ENCODE assay signal across 8 cellular contexts in genomic region chrX:1657367-1658082, GRCh38. TPM values are rescaled to one million over a fixed set of nuclear protein-coding genes. Genes with fewer than 3 reads are reported as not detected.
DNase-seq lines count a peak whose midpoint lies in the region; TF ChIP-seq lines count a peak whose summit lies in the region.

No MANE protein-coding gene starts in this region.

- H4K20me1 ChIP-seq in GM23248 (ENCODE audit: insufficient read depth) (no peaks in the 10 kb centered on the region), MM.1S (ENCODE audit: insufficient read depth, low read length) (no peaks in the 10 kb centered on the region)

- no peak overlapping the region for H2BK5ac ChIP-seq in trophoblast cell (ENCODE audit: low read depth, low read length, poor library complexity)

- no peak overlapping the region for H2BK120ac ChIP-seq in trophoblast cell (ENCODE audit: insufficient read depth, low read length, poor library complexity)

- no peaks in the 10 kb centered on the region for H3K36me3 ChIP-seq in GM23248 (ENCODE audit: low read depth)
- no peaks in the 10 kb centered on the region for H3K36me3 ChIP-seq in effector memory CD4-positive, alpha-beta T cell (ENCODE audit: control insufficient read depth, insufficient read depth, low read length)
- no peaks in the 10 kb centered on the region for H3K36me3 ChIP-seq in trophoblast cell (ENCODE audit: control insufficient read depth in 1 of 2, insufficient read depth in 2 of 2, low read length in 2 of 2)
- no peaks in the 10 kb centered on the region for H3K36me3 ChIP-seq in MM.1S (replicated peaks; ENCODE audit: insufficient read depth, low read length)

- in situ Hi-C loops in GM23248 (cut with MboI): no loop called here

- H3K9me2 ChIP-seq in GM23248 (ENCODE audit: insufficient read depth): no peaks in the 10 kb centered on the region
- H3K9me2 ChIP-seq in MM.1S (replicated peaks; ENCODE audit: insufficient read depth, low read length): no peaks in the 10 kb centered on the region

- no peaks in the 10 kb centered on the region for H3K27me3 ChIP-seq in GM23248 (replicated peaks; ENCODE audit: insufficient read depth)
- H3K27me3 ChIP-seq in effector memory CD4-positive, alpha-beta T cell (replicated peaks; ENCODE audit: control insufficient read depth, insufficient read depth, low read length, poor library complexity, severe bottlenecking): no peaks in the 10 kb centered on the region
- no peaks in the 10 kb centered on the region for H3K27me3 ChIP-seq in trophoblast cell (ENCODE audit: insufficient read depth, low read length)
- no peaks in the 10 kb centered on the region for H3K27me3 ChIP-seq in MM.1S (replicated peaks; ENCODE audit: insufficient read depth, low read length)

- no peak overlapping the region for H3K4me3 ChIP-seq in GM23248
- peak overlapping the region; percentile 43 for H3K4me3 ChIP-seq in effector memory CD4-positive, alpha-beta T cell (ENCODE audit: insufficient read depth, low read depth, low read length, poor library complexity, severe bottlenecking)
- H3K4me3 ChIP-seq in trophoblast cell (ENCODE audit: low read depth, low read length): no peak overlapping the region
- H3K4me3 ChIP-seq in MM.1S (ENCODE audit: low read length): no peak overlapping the region

- no peak overlapping the region for H3K27ac ChIP-seq in GM23248
- H3K27ac ChIP-seq in effector memory CD4-positive, alpha-beta T cell (ENCODE audit: insufficient read depth, low read length, poor library complexity, severe bottlenecking): peak overlapping the region; percentile 76
- no peak overlapping the region for H3K27ac ChIP-seq in trophoblast cell (ENCODE audit: low read depth, low read length)
- no peak overlapping the region for H3K27ac ChIP-seq in MM.1S (ENCODE audit: low read length)

- WGBS in GM23248 (ENCODE audit: low coverage in 1 of 2, low lambda C conversion rate in 2 of 2, missing lambda C conversion rate in 2 of 2), 2 experiments: 5 to 8% methylated on average over 13 of the region's 13 CpGs
- WGBS in trophoblast cell (ENCODE audit: extremely low coverage, insufficient coverage, insufficient read length): no CpG with 5 or more reads among the region's 13 CpGs

- H2AK5ac ChIP-seq in trophoblast cell (ENCODE audit: low read length): no peak overlapping the region

- no peak overlapping the region for H4K91ac ChIP-seq in trophoblast cell (ENCODE audit: low read depth, low read length)

- H2BK12ac ChIP-seq in trophoblast cell (ENCODE audit: low read length): no peak overlapping the region

- H4K8ac ChIP-seq in trophoblast cell (ENCODE audit: low read depth, low read length): no peak overlapping the region

- H3K9me3 ChIP-seq in GM23248 (ENCODE audit: low read depth) (no peaks in the 10 kb centered on the region), trophoblast cell (ENCODE audit: insufficient read depth, low read depth, low read length) (peaks cover 4% of the 10 kb centered on the region), MM.1S (replicated peaks; ENCODE audit: insufficient read depth, low read length) (no peaks in the 10 kb centered on the region)
- no peaks in the 10 kb centered on the region for H3K9me3 ChIP-seq in effector memory CD4-positive, alpha-beta T cell (ENCODE audit: control insufficient read depth, low read length)

- TF ChIP-seq POLR2A in GM15510 (IDR thresholded peaks at IDR 0.05; ENCODE audit: borderline replicate concordance, extremely low read depth, insufficient read length): peak; percentile 68

- no peak overlapping the region for H3K4ac ChIP-seq in trophoblast cell (ENCODE audit: low read depth, low read length)

- no peak for TF ChIP-seq CTCF in MM.1S (IDR thresholded peaks at IDR 0.05; ENCODE audit: low read length)

- 0 out of 2 replicates have a peak, but pooled peaks cover 9% of the 10 kb centered on the region for H3K4me1 ChIP-seq in GM23248 (ENCODE audit: insufficient read depth)
- H3K4me1 ChIP-seq in effector memory CD4-positive, alpha-beta T cell (ENCODE audit: control insufficient read depth, insufficient read depth, low read length, poor library complexity, severe bottlenecking): peaks cover 11% of the 10 kb centered on the region
- H3K4me1 ChIP-seq in trophoblast cell (ENCODE audit: control insufficient read depth in 1 of 2, insufficient read depth in 2 of 2, low read length in 2 of 2): no peaks in the 10 kb centered on the region
- no peaks in the 10 kb centered on the region for H3K4me1 ChIP-seq in MM.1S (ENCODE audit: low read length)

- no peak overlapping the region for H3K14ac ChIP-seq in trophoblast cell (ENCODE audit: low read length)

- H3K79me2 ChIP-seq in GM23248 (ENCODE audit: insufficient read depth) (no peaks in the 10 kb centered on the region), trophoblast cell (ENCODE audit: control insufficient read depth, insufficient read depth, low read length, poor library complexity) (no peaks in the 10 kb centered on the region), MM.1S (ENCODE audit: low read length) (no peaks in the 10 kb centered on the region)

- no peak overlapping the region for H3K18ac ChIP-seq in trophoblast cell (ENCODE audit: low read length)

- H3K4me2 ChIP-seq in GM23248 (ENCODE audit: unreplicated experiment) (no peak overlapping the region), trophoblast cell (ENCODE audit: low read length) (no peak overlapping the region), MM.1S (ENCODE audit: low read depth, low read length) (no peak overlapping the region)

- H2AFZ ChIP-seq in GM23248: peak overlapping the region; percentile 25; the same call in 1 of the 2 replicates
- no peak overlapping the region for H2AFZ ChIP-seq in trophoblast cell (ENCODE audit: insufficient read depth, low read length, poor library complexity)
- no peak overlapping the region for H2AFZ ChIP-seq in MM.1S (ENCODE audit: low read length)

- no peaks in the 10 kb centered on the region for H3K79me1 ChIP-seq in trophoblast cell (ENCODE audit: low read length)

- no peak overlapping the region for H3K9ac ChIP-seq in GM23248
- H3K9ac ChIP-seq in trophoblast cell (ENCODE audit: low read length): no peak overlapping the region
- H3K9ac ChIP-seq in MM.1S (ENCODE audit: low read length): no peak overlapping the region

- no peak overlapping the region for H4K12ac ChIP-seq in trophoblast cell (ENCODE audit: low read depth, low read length)

- DNase-seq in GM23248: peak; percentile 51
- DNase-seq in NCI-H1092 (lab: John Stamatoyannopoulos, UW): peak; percentile 76
- DNase-seq in activated CD4-positive, CD25-positive, alpha-beta regulatory T cell treated with anti-CD3 and anti-CD28 coated beads, Interleukin-2, amount 50 U/mL, for 72 hours: peak; percentile 58
- peak; percentile 31 to 52 (median 38) for DNase-seq in effector memory CD4-positive, alpha-beta T cell
- DNase-seq in trophoblast cell: no peak
- DNase-seq in NAMALWA (ENCODE audit: low spot score): no peak
- DNase-seq in MM.1S: no peak

- peak overlapping the region; percentile 74 for H3K23ac ChIP-seq in trophoblast cell (ENCODE audit: low read length)

- H3F3A ChIP-seq in GM23248 (ENCODE audit: insufficient read depth): no peaks in the 10 kb centered on the region
- no peaks in the 10 kb centered on the region for H3F3A ChIP-seq in MM.1S (ENCODE audit: insufficient read depth, low read length)

RNA-seq across cellular contexts. Expression of gene ASMT, which starts 42.7 kb away (rescaled TPM):
- total RNA-seq in GM23248 (2014; rRNA removed; shearing (Covaris generic)): not detected in 2 replicates
- polyA plus RNA-seq in GM23248 (2016; fragmentation: Nextera tagmentation; extraction: Ambion mirVana): not detected in 2 replicates
- polyA plus RNA-seq in trophoblast cell (2013): 0.15 and 0.18 TPM in 2 replicates

Comparison
In these comparisons a context has a peak if more than half of its experiments do, and no peak if none do; other contexts are left out.
1. DNase-seq: peak in GM23248 (single experiment), NCI-H1092 (single experiment), activated CD4-positive, CD25-positive, alpha-beta regulatory T cell treated with anti-CD3 and anti-CD28 coated beads, Interleukin-2, amount 50 U/mL, for 72 hours (single experiment) and effector memory CD4-positive, alpha-beta T cell (3 of 3); none in trophoblast cell (0 of 2), NAMALWA (single experiment) and MM.1S (single experiment).